Comparison of ENCODE assay signal across 37 cellular contexts in the genomic region with DNA sequence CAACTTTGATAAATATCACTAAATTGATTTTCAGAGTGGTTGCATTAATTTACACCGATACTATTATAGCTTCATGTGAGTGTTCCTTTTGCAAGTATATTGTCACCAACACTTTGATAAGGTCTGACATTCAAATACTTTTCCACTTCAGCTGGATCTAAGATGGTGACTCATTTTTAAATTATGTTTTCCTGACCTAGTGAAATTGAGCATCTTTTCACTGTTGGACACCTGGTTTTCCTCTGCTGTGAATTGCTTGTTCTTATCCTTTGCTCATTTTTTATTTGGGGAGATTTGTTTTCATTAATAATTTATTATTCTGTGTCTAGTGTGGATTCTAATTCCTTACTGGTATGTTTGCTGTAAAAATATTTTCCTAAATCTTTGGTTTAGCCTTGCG.
"Had no signal": no experiment of that assay in that cellular context is flagged by ENCODE, and none has a peak within 500 bp of the region (broad histone marks: within the 10 kb centered on the region; RNA-seq: fewer than 3 reads in every experiment).

No MANE protein-coding gene starts in this region.

- DNase-seq: activated B cell treated with CpG ODN at 0.5 μM for 24 hours; activated CD4-positive, alpha-beta memory T cell treated with anti-CD3 and anti-CD28 coated beads for 36 hours; activated CD4-positive, alpha-beta T cell treated with anti-CD3 and anti-CD28 coated beads for 48 hours; activated CD4-positive, alpha-beta T cell treated with anti-CD3 and anti-CD28 coated beads, Interleukin-2, amount 50 U/mL, for 1 hour; activated CD8-positive, alpha-beta memory T cell treated with anti-CD3 and anti-CD28 coated beads, Interleukin-2, amount 10 ng/mL, durations not matched to agents 7 days and 5 days; activated CD8-positive, alpha-beta memory T cell treated with anti-CD3 and anti-CD28 coated beads, Interleukin-2, amount 50 U/mL, for 4 hours; activated CD8-positive, alpha-beta T cell treated with anti-CD3 and anti-CD28 coated beads, Interleukin-2, amount 10 ng/mL, durations not matched to agents 7 days and 5 days; activated effector memory CD4-positive, alpha-beta T cell treated with anti-CD3 and anti-CD28 coated beads, Interleukin-2, amount 50 U/mL, for 16 hours; activated naive CD4-positive, alpha-beta T cell treated with anti-CD3 and anti-CD28 coated beads for 36 hours; activated naive CD8-positive, alpha-beta T cell treated with anti-CD3 and anti-CD28 coated beads for 36 hours; activated naive CD8-positive, alpha-beta T cell treated with anti-CD3 and anti-CD28 coated beads, Interleukin-2, amount 50 U/mL, for 24 hours; activated T-cell treated with anti-CD3 and anti-CD28 coated beads, Interleukin-2, amount 50 U/mL, for 1 hour; activated T-cell treated with anti-CD3 and anti-CD28 coated beads, Interleukin-2, amount 50 U/mL, for 48 hours; adrenal gland; amygdala; aorta; central memory CD4-positive, alpha-beta T cell; cerebellar nuclear complex; colonic mucosa; effector CD8-positive, alpha-beta T cell; erythroblast; foreskin keratinocyte; gastrocnemius medialis; glutamatergic neuron; heart right ventricle; T1000; WERI-Rb-1 had no signal

- H3K36me3 ChIP-seq: adrenal gland, breast epithelium, cardiac muscle cell, colonic mucosa, esophagus muscularis mucosa, gastrocnemius medialis, heart right ventricle, WERI-Rb-1 had no signal

- H3K27me3 ChIP-seq: breast epithelium, foreskin keratinocyte had no signal

- H3K27ac ChIP-seq: adrenal gland, breast epithelium, cardiac muscle cell, colonic mucosa, esophagus muscularis mucosa, foreskin keratinocyte, gastrocnemius medialis, heart right ventricle, hepatocyte, WERI-Rb-1 had no signal

- H3K9me3 ChIP-seq: adrenal gland, breast epithelium, colonic mucosa, esophagus muscularis mucosa, gastrocnemius medialis, heart right ventricle had no signal

- H3K9me3 Mint-ChIP-seq: activated B cell treated with CpG ODN at 0.5 μM for 24 hours; activated CD4-positive, alpha-beta memory T cell treated with anti-CD3 and anti-CD28 coated beads for 36 hours; activated naive CD4-positive, alpha-beta T cell treated with anti-CD3 and anti-CD28 coated beads for 36 hours; activated naive CD4-positive, alpha-beta T cell treated with anti-CD3 and anti-CD28 coated beads, Interleukin-2, amount 50 U/mL, for 24 hours; activated naive CD8-positive, alpha-beta T cell treated with anti-CD3 and anti-CD28 coated beads for 36 hours; activated naive CD8-positive, alpha-beta T cell treated with anti-CD3 and anti-CD28 coated beads, Interleukin-2, amount 50 U/mL, for 24 hours; activated T-helper 1 cell treated with anti-CD3 and anti-CD28 coated beads, Interleukin-12 subunit alpha, Interleukin-12 subunit beta, Interleukin-2, Interleukin-4 antibody, amounts not matched to agents 30 ng/mL and 10 ng/mL and 1 ng/mL, durations not matched to agents 14 hours and 24 hours and 36 hours; activated T-helper 2 cell treated with anti-CD3 and anti-CD28 coated beads, Interferon-gamma antibody, Interleukin-2, Interleukin-4, amounts not matched to agents 10 μg/mL and 5 μg/mL and 100 μg/mL, durations not matched to agents 14 hours and 24 hours and 36 hours; T-helper 2 cell treated with Interferon-gamma antibody and Interleukin-4, amounts not matched to agents 5 μg/mL and 100 μg/mL, for 36 hours had no signal

- H3K4me3 ChIP-seq: adrenal gland, breast epithelium, cardiac muscle cell, colonic mucosa, esophagus muscularis mucosa, gastrocnemius medialis, heart right ventricle, hepatocyte had no signal

- H3K36me3 Mint-ChIP-seq: activated CD4-positive, alpha-beta memory T cell treated with anti-CD3 and anti-CD28 coated beads for 36 hours; activated naive CD4-positive, alpha-beta T cell treated with anti-CD3 and anti-CD28 coated beads, Interleukin-2, amount 50 U/mL, for 24 hours; activated naive CD8-positive, alpha-beta T cell treated with anti-CD3 and anti-CD28 coated beads for 36 hours; brain had no signal

- H3K4me2 ChIP-seq: hepatocyte had no signal

- H2AFZ ChIP-seq: hepatocyte had no signal

- H3K4me1 Mint-ChIP-seq: activated B cell treated with CpG ODN at 0.5 μM for 24 hours; activated naive CD4-positive, alpha-beta T cell treated with anti-CD3 and anti-CD28 coated beads, Interleukin-2, amount 50 U/mL, for 24 hours; activated naive CD8-positive, alpha-beta T cell treated with anti-CD3 and anti-CD28 coated beads for 36 hours; activated naive CD8-positive, alpha-beta T cell treated with anti-CD3 and anti-CD28 coated beads, Interleukin-2, amount 50 U/mL, for 24 hours had no signal

- ATAC-seq: activated CD4-positive, CD25-positive, alpha-beta regulatory T cell treated with anti-CD3 and anti-CD28 coated beads, Interleukin-2, amount 50 U/mL, for 24 hours; activated CD8-positive, alpha-beta memory T cell treated with anti-CD3 and anti-CD28 coated beads, Interleukin-2, amount 10 ng/mL, durations not matched to agents 7 days and 5 days; activated CD8-positive, alpha-beta T cell treated with anti-CD3 and anti-CD28 coated beads, Interleukin-2, amount 10 ng/mL, durations not matched to agents 7 days and 5 days; activated naive CD8-positive, alpha-beta T cell treated with anti-CD3 and anti-CD28 coated beads, Interleukin-2, amount 50 U/mL, for 24 hours; foreskin keratinocyte; gastrocnemius medialis; heart right ventricle had no signal

- H3K27ac Mint-ChIP-seq: activated B cell treated with CpG ODN at 0.5 μM for 24 hours; activated CD4-positive, alpha-beta memory T cell treated with anti-CD3 and anti-CD28 coated beads for 36 hours; activated CD8-positive, alpha-beta memory T cell treated with anti-CD3 and anti-CD28 coated beads, Interleukin-2, amount 10 ng/mL, durations not matched to agents 7 days and 5 days; activated CD8-positive, alpha-beta T cell treated with anti-CD3 and anti-CD28 coated beads, Interleukin-2, amount 10 ng/mL, durations not matched to agents 7 days and 5 days; activated naive CD4-positive, alpha-beta T cell treated with anti-CD3 and anti-CD28 coated beads for 36 hours; activated naive CD4-positive, alpha-beta T cell treated with anti-CD3 and anti-CD28 coated beads, Interleukin-2, amount 50 U/mL, for 24 hours; activated naive CD8-positive, alpha-beta T cell treated with anti-CD3 and anti-CD28 coated beads for 36 hours; activated naive CD8-positive, alpha-beta T cell treated with anti-CD3 and anti-CD28 coated beads, Interleukin-2, amount 50 U/mL, for 24 hours; activated T-helper 1 cell treated with anti-CD3 and anti-CD28 coated beads, Interleukin-12 subunit alpha, Interleukin-12 subunit beta, Interleukin-2, Interleukin-4 antibody, amounts not matched to agents 30 ng/mL and 10 ng/mL and 1 ng/mL, durations not matched to agents 14 hours and 24 hours and 36 hours; activated T-helper 2 cell treated with anti-CD3 and anti-CD28 coated beads, Interferon-gamma antibody, Interleukin-2, Interleukin-4, amounts not matched to agents 10 μg/mL and 5 μg/mL and 100 μg/mL, durations not matched to agents 14 hours and 24 hours and 36 hours; brain; T-helper 2 cell treated with Interferon-gamma antibody and Interleukin-4, amounts not matched to agents 5 μg/mL and 100 μg/mL, for 36 hours had no signal

- H3K4me3 Mint-ChIP-seq: activated B cell treated with CpG ODN at 0.5 μM for 24 hours; activated CD4-positive, alpha-beta memory T cell treated with anti-CD3 and anti-CD28 coated beads for 36 hours; activated CD8-positive, alpha-beta memory T cell treated with anti-CD3 and anti-CD28 coated beads, Interleukin-2, amount 10 ng/mL, durations not matched to agents 7 days and 5 days; activated CD8-positive, alpha-beta T cell treated with anti-CD3 and anti-CD28 coated beads, Interleukin-2, amount 10 ng/mL, durations not matched to agents 7 days and 5 days; activated naive CD4-positive, alpha-beta T cell treated with anti-CD3 and anti-CD28 coated beads for 36 hours; activated naive CD4-positive, alpha-beta T cell treated with anti-CD3 and anti-CD28 coated beads, Interleukin-2, amount 50 U/mL, for 24 hours; activated naive CD8-positive, alpha-beta T cell treated with anti-CD3 and anti-CD28 coated beads for 36 hours; activated naive CD8-positive, alpha-beta T cell treated with anti-CD3 and anti-CD28 coated beads, Interleukin-2, amount 50 U/mL, for 24 hours; activated T-helper 1 cell treated with anti-CD3 and anti-CD28 coated beads, Interleukin-12 subunit alpha, Interleukin-12 subunit beta, Interleukin-2, Interleukin-4 antibody, amounts not matched to agents 30 ng/mL and 10 ng/mL and 1 ng/mL, durations not matched to agents 14 hours and 24 hours and 36 hours; brain; T-helper 2 cell treated with Interferon-gamma antibody and Interleukin-4, amounts not matched to agents 5 μg/mL and 100 μg/mL, for 36 hours had no signal

- H3K4me1 ChIP-seq: adrenal gland, breast epithelium, colonic mucosa, esophagus muscularis mucosa, foreskin keratinocyte, gastrocnemius medialis had no signal
